In the genomic region with DNA sequence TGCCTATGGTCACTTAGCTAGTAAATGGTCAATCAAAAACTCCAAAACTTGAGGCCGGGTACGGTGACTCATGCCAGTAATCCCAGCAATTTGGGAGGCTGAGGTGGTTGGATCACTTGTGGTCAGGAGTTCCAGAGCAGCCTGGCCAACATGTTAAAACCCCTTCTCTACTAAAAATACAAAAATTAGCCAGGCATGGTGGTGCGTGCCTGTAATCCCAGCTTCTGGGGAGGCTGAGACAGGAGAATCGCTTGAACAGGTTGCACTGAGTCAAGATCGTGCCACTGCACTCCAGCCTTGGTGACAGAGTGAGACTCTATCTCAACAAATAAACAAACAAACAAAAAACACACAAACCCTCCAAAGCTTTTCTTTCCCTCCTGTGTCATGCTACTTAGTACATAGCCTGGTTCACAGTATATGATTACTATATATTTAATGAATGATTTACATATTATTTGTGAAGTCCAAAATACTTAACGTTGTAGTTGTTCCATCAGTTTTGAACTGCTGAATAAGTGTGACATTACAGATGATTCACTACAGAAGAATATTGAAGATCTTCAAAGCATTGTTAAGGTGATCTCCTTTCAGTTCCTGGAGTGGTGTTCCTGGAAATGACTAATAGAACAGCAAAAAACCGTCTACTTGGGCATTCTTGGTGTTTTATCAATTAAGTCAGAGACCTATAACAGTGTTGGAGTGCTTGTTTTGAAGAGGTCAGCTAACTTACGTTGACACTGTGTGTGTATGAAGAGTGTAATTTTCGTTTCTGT, we compare ENCODE assay signal across 8 cellular contexts.
DNase-seq lines count a peak whose midpoint lies in the region; ATAC-seq and TF ChIP-seq lines count a peak whose summit lies in the region.

No MANE protein-coding gene starts in this region.

- H3K4me3 ChIP-seq in MG63 (no peak overlapping the region), astrocyte of the spinal cord (ENCODE audit: low read depth, low read length) (no peak overlapping the region), mesodermal cell (ENCODE audit: extremely low read depth, insufficient read depth, low read length, poor library complexity, severe bottlenecking) (no peak overlapping the region), heart left ventricle (no peak overlapping the region)

- intact Hi-C loops in heart left ventricle (cut with DNase I), result no loop called here

- TF ChIP-seq CTCF in astrocyte of the spinal cord (IDR thresholded peaks at IDR 0.05; ENCODE audit: low read depth, low read length) (no peak), heart left ventricle (IDR thresholded peaks at IDR 0.05) (no peak)

- H3K27ac ChIP-seq in mesodermal cell (ENCODE audit: low read depth, low read length, severe bottlenecking) (peak overlapping the region; percentile 43), heart left ventricle (no peak overlapping the region)

- TF ChIP-seq POLR2A in heart left ventricle (IDR thresholded peaks at IDR 0.05), result no peak

- no peaks in the 10 kb centered on the region for H3K27me3 ChIP-seq in MG63
- no peaks in the 10 kb centered on the region for H3K27me3 ChIP-seq in heart left ventricle

- no peaks in the 10 kb centered on the region for H3K36me3 ChIP-seq in MG63
- H3K36me3 ChIP-seq in mesodermal cell (ENCODE audit: control insufficient read depth, insufficient read depth, low read length), result peaks cover 6% of the 10 kb centered on the region
- H3K36me3 ChIP-seq in heart left ventricle, result peaks cover 0 to 7% (median 0%) of the 10 kb centered on the region in 9 donors

- no peak for ATAC-seq in GM19351 (IDR thresholded peaks at IDR 0.05; ENCODE audit: unreplicated experiment)
- no peak for ATAC-seq in heart left ventricle

- H3K4me1 ChIP-seq in mesodermal cell (ENCODE audit: control insufficient read depth, insufficient read depth, low read length, poor library complexity, severe bottlenecking) (peaks cover 13% of the 10 kb centered on the region), heart left ventricle (peaks cover 0 to 18% (median 0%) of the 10 kb centered on the region in 12 donors)

- WGBS in mesodermal cell (ENCODE audit: insufficient coverage in 2 of 2), 2 experiments, result 87 to 89% methylated on average over 5 to 6 of the region's 9 CpGs
- 82 to 89% (median 87%) methylated on average over 9 of the region's 9 CpGs for WGBS in heart left ventricle, 4 donors

- in situ Hi-C loops in astrocyte of the spinal cord (cut with HindIII; ENCODE audit: low sequenced_read_pairs), result no loop called here
- in situ Hi-C loops in KBM-7 (cut with MboI; ENCODE audit: low pct_unique_long_range_greater_than_20kb, low sequenced_read_pairs), result no loop called here

- H3K9me3 ChIP-seq in MG63 (no peaks in the 10 kb centered on the region), mesodermal cell (ENCODE audit: control insufficient read depth, low read length) (no peaks in the 10 kb centered on the region), heart left ventricle (no peaks in the 10 kb centered on the region)

- DNase-seq in Daoy (ENCODE audit: low read depth) (peak; percentile 48), MG63 (peak; percentile 71), astrocyte of the spinal cord (ENCODE audit: low read depth, low spot score) (peak; percentile 72), KBM-7 (no peak), heart left ventricle (no peak)
- no peak for DNase-seq in stimulated activated CD4-positive, alpha-beta T cell treated with anti-CD3 and anti-CD28 coated beads, Interleukin-4, amount 100 ng/mL, for 1 hour

Comparison
In these comparisons a context has a peak if more than half of its experiments do, and no peak if none do; other contexts are left out.
1. DNase-seq: peak in Daoy (single experiment), MG63 (single experiment) and astrocyte of the spinal cord (single experiment); none in KBM-7 (single experiment), heart left ventricle (0 of 5) and stimulated activated CD4-positive, alpha-beta T cell treated with anti-CD3 and anti-CD28 coated beads, Interleukin-4, amount 100 ng/mL, for 1 hour (single experiment).